In the genomic region with DNA sequence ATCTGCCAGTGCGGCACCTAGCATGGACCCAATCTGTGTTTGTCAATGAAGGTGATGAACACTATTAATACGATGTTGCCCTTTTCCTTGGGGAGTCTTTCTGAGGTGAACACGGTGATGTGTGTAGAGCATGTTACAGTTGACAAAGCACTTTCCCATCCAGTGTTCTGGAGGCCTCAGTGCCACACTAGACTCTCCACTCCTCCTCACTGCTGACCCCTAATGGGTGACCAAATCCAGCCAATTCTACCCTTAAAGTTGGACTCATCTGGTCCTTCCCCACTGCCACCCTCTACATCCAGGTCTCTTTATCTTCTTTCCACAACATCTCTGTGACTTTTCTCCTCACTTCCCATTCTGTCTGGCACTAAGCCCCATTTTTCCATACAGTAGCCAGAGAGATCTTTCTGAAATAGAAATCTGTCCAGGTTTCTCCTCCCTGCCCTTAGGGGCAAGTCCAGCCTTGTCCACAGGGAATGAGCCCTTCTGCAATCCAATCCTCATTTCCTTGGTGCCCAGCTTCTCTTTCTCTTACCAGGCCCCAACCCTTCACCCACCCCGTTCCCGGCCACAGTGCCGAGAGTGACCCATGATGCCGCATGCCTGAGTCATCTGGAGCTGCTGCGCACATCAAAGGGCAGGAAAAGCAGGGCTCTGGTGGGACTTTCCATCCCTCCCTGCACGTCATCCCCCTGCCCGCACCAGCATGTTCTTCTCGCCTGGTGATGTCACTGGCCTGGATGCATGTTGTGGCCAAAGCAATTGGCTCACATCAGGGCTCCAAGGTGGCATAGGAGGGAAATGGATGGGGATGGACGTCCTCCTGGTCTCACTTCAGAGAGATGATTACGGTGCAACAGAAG, we compare ENCODE assay signal across 15 cellular contexts.
DNase-seq lines count a peak whose midpoint lies in the region; ATAC-seq and TF ChIP-seq lines count a peak whose summit lies in the region.
"Had no signal": no experiment of that assay in that cellular context is flagged by ENCODE, and none has a peak within 500 bp of the region (broad histone marks: within the 10 kb centered on the region; RNA-seq: fewer than 3 reads in every experiment).

No MANE protein-coding gene starts in this region.

- H3K27ac ChIP-seq in breast epithelium (no peak overlapping the region), RWPE2 (ENCODE audit: poor library complexity, severe bottlenecking) (peak overlapping the region; percentile 67)
- H3K27ac ChIP-seq: tibial artery had no signal

- POLR2A ChIA-PET in MCF 10A (lab: Yijun Ruan, JAX) = interaction anchor here (0.9 kb wide), 1 partner anchor 175 kb away, joined by 3 read pairs; no protein-coding TSS in a partner anchor

- TF ChIP-seq CTCF in MCF 10A (IDR thresholded peaks at IDR 0.05; ENCODE audit: unreplicated experiment) = no peak
- TF ChIP-seq CTCF in breast epithelium (IDR thresholded peaks at IDR 0.05) = no peak
- TF ChIP-seq CTCF in RWPE2 (IDR thresholded peaks at IDR 0.05; ENCODE audit: poor library complexity, severe bottlenecking) = no peak
- no peak for TF ChIP-seq CTCF in fibroblast of mammary gland (conservative IDR thresholded peaks at IDR 0.05; ENCODE audit: control insufficient read depth, insufficient read depth, low read depth, low read length)

- no peak overlapping the region for H3K4me3 Mint-ChIP-seq in MCF 10A (ENCODE audit: unreplicated experiment)
- H3K4me3 Mint-ChIP-seq: activated CD8-positive, alpha-beta T cell treated with anti-CD3 and anti-CD28 coated beads, Interleukin-2, amount 10 ng/mL, durations not matched to agents 7 days and 5 days; activated naive CD8-positive, alpha-beta T cell had no signal

- H3K27me3 ChIP-seq in breast epithelium (no peaks in the 10 kb centered on the region), RWPE2 (ENCODE audit: insufficient read depth, poor library complexity, severe bottlenecking) (no peaks in the 10 kb centered on the region)

- intact Hi-C loops in MCF 10A (cut with micrococcal nuclease) (no loop called here), breast epithelium (cut with DNase I; ENCODE audit: low total_unique reads) (loop anchor here (1.0 kb wide), 1 partner anchor 26 kb away; no protein-coding TSS in a partner anchor)

- H3K36me3 Mint-ChIP-seq in MCF 10A (ENCODE audit: insufficient read depth, unreplicated experiment) = no peaks in the 10 kb centered on the region
- H3K36me3 Mint-ChIP-seq: activated naive CD8-positive, alpha-beta T cell had no signal

- H3K9me3 ChIP-seq in breast epithelium = no peaks in the 10 kb centered on the region
- no peaks in the 10 kb centered on the region for H3K9me3 ChIP-seq in RWPE2 (ENCODE audit: severe bottlenecking)
- H3K9me3 ChIP-seq: tibial artery had no signal

- peaks cover 24% of the 10 kb centered on the region for H3K4me1 Mint-ChIP-seq in MCF 10A (ENCODE audit: insufficient read depth, unreplicated experiment)

- peak; percentile 90 for ATAC-seq in RWPE2 (ENCODE audit: low read depth)
- no peak for ATAC-seq in GM19023 (IDR thresholded peaks at IDR 0.05; ENCODE audit: unreplicated experiment)
- ATAC-seq: activated CD8-positive, alpha-beta T cell treated with anti-CD3 and anti-CD28 coated beads, Interleukin-2, amount 10 ng/mL, durations not matched to agents 7 days and 5 days had no signal

- CTCF ChIA-PET in MCF 10A (lab: Yijun Ruan, JAX) = interaction anchor here (1.2 kb wide), 1 partner anchor 9 kb away, joined by 3 read pairs; no protein-coding TSS in a partner anchor

- H3K27ac Mint-ChIP-seq in MCF 10A (ENCODE audit: low read depth, unreplicated experiment) = peak overlapping the region; percentile 73
- H3K27ac Mint-ChIP-seq: activated CD8-positive, alpha-beta T cell treated with anti-CD3 and anti-CD28 coated beads, Interleukin-2, amount 10 ng/mL, durations not matched to agents 7 days and 5 days; activated naive CD8-positive, alpha-beta T cell had no signal

- DNase-seq in MCF 10A (ENCODE audit: unreplicated experiment) (peak; percentile 93), breast epithelium (ENCODE audit: low spot score in 2 of 2) (no peak), RWPE2 (ENCODE audit: low spot score) (peak; percentile 94), fibroblast of mammary gland (ENCODE audit: low read depth) (peak; percentile 47), stromal cell of bone marrow (ENCODE audit: low read depth) (peak; percentile 28), epidermal melanocyte (ENCODE audit: insufficient read length, low spot score) (no peak)
- no peak for DNase-seq in stimulated activated naive CD4-positive, alpha-beta T cell treated with Interleukin-2 at 50 U/mL for 16 hours (lab: John Stamatoyannopoulos, UW)
- DNase-seq: activated CD8-positive, alpha-beta T cell treated with anti-CD3 and anti-CD28 coated beads, Interleukin-2, amount 10 ng/mL, durations not matched to agents 7 days and 5 days; AML-193; effector CD8-positive, alpha-beta T cell; NCI-H1694 treated with DMSO at 0.1 percent for 48 hours; NK-92 treated with Interleukin-12 subunit alpha and Interleukin-12 subunit beta, amount 100 ng/mL, for 24 hours; tibial artery had no signal

- H3K36me3 ChIP-seq in breast epithelium (no peaks in the 10 kb centered on the region), RWPE2 (ENCODE audit: low read depth) (no peaks in the 10 kb centered on the region)
- H3K36me3 ChIP-seq: tibial artery had no signal

- H3K4me1 ChIP-seq in breast epithelium (no peaks in the 10 kb centered on the region), RWPE2 (ENCODE audit: insufficient read depth, poor library complexity, severe bottlenecking) (peaks cover 24% of the 10 kb centered on the region)
- H3K4me1 ChIP-seq: tibial artery had no signal

- TF ChIP-seq POLR2A in breast epithelium (IDR thresholded peaks at IDR 0.05) = no peak

- H3K9me3 Mint-ChIP-seq in MCF 10A (ENCODE audit: unreplicated experiment) = no peaks in the 10 kb centered on the region

- H3K27me3 Mint-ChIP-seq in MCF 10A (ENCODE audit: insufficient read depth, unreplicated experiment) = no peaks in the 10 kb centered on the region

- TSS peak; percentile 60 for BruUV-seq in MCF 10A (replicated peaks; lab: Mats Ljungman, UMichigan)

- H3K4me3 ChIP-seq in breast epithelium (no peak overlapping the region), RWPE2 (ENCODE audit: severe bottlenecking) (no peak overlapping the region), fibroblast of mammary gland (ENCODE audit: control insufficient read depth, low read depth, low read length) (no peak overlapping the region)
- H3K4me3 ChIP-seq: tibial artery had no signal

Comparison
In these comparisons a context has a peak if more than half of its experiments do, and no peak if none do; other contexts are left out.
1. DNase-seq: peak in MCF 10A (single experiment), RWPE2 (single experiment), fibroblast of mammary gland (single experiment) and stromal cell of bone marrow (single experiment); none in breast epithelium (0 of 2), stimulated activated naive CD4-positive, alpha-beta T cell treated with Interleukin-2 at 50 U/mL for 16 hours (single experiment) and epidermal melanocyte (single experiment).